In the genomic region with DNA sequence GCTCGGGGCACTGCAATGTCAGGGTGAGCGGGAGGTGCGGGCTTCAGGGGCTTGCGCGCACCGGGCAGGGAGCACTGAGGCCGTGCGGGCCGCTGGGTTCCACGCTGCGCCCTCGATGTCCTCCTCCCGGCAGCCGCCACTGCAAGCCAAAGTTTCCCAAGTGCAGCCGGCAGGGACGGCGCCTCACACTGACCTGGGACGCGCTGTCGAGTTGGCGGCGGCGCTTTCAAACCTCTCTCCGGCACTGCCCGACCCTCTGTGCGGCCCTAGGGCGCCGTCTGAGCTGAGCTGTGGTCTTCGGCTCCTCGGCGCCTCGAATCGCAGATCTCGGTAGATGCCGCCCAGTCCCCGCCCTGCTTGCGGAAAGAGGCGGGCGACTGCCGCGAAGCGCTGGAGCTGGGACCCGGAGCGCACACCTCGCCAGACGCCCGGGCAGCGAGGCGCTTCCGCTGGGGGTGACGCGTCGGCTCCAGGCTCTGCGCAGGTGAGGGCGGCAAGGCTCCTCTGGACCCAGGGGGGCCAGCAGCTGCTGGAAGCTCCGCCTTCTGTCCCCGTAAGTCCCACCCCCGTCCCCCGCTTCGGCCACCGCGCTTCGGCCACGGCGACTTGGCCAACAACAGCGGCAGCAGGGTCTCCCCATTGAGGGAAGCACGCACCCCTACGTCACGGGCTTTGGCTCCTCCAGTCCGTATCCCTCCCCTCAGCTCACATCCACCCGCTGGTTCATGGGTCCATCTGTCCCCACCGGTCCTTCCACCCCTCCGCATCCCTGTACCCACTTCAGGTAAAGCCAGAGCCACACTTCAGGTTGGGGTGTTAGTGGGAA, we compare ENCODE assay signal across 1 cellular context.
A peak's percentile ranks its signal among the peaks of the same experiment; 100 is the strongest.
TF ChIP-seq lines count a peak whose summit lies in the region.

A gene (minus strand): TSS at position 320 of the 826 bp plus-strand sequence. CDS start 10,261 bp downstream, outside the sequence.

TF ChIP-seq in HepG2, 621 proteins besides CTCF, POLR2A, EP300 and RAD21 (continued from another document):
- no peak for TF ChIP-seq ZNF569 (CRISPR knock-in tag; IDR thresholded peaks at IDR 0.05; ENCODE audit: borderline replicate concordance)
- no peak for TF ChIP-seq ZNF17 (CRISPR knock-in tag; IDR thresholded peaks at IDR 0.05)
- TF ChIP-seq, protein P1, sequence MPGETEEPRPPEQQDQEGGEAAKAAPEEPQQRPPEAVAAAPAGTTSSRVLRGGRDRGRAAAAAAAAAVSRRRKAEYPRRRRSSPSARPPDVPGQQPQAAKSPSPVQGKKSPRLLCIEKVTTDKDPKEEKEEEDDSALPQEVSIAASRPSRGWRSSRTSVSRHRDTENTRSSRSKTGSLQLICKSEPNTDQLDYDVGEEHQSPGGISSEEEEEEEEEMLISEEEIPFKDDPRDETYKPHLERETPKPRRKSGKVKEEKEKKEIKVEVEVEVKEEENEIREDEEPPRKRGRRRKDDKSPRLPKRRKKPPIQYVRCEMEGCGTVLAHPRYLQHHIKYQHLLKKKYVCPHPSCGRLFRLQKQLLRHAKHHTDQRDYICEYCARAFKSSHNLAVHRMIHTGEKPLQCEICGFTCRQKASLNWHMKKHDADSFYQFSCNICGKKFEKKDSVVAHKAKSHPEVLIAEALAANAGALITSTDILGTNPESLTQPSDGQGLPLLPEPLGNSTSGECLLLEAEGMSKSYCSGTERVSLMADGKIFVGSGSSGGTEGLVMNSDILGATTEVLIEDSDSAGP (CRISPR knock-in tag; IDR thresholded peaks at IDR 0.05; ENCODE audit: borderline replicate concordance): peak; percentile 60; the same call in 1 of the 2 replicates
- TF ChIP-seq, protein P2, sequence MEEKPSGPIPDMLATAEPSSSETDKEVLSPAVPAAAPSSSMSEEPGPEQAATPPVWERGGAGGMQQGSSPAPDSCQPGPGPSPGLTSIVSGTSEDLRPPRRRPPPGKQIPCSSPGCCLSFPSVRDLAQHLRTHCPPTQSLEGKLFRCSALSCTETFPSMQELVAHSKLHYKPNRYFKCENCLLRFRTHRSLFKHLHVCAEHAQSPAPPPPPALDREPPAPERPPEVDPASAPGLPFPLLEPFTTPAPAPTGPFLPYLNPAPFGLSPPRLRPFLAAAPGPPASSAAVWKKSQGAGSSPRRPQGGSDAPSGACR (CRISPR knock-in tag; IDR thresholded peaks at IDR 0.05): no peak
- no peak for TF ChIP-seq SOX6 (IDR thresholded peaks at IDR 0.05)
- TF ChIP-seq SOX6 (CRISPR knock-in tag; IDR thresholded peaks at IDR 0.05): no peak
- TF ChIP-seq ZNF383 (CRISPR knock-in tag; IDR thresholded peaks at IDR 0.05; ENCODE audit: borderline replicate concordance): no peak
- TF ChIP-seq ZNF326 (CRISPR knock-in tag; IDR thresholded peaks at IDR 0.05; ENCODE audit: borderline replicate concordance): no peak
- TF ChIP-seq FOXO1 (CRISPR knock-in tag; IDR thresholded peaks at IDR 0.05): no peak
- TF ChIP-seq, protein P3, sequence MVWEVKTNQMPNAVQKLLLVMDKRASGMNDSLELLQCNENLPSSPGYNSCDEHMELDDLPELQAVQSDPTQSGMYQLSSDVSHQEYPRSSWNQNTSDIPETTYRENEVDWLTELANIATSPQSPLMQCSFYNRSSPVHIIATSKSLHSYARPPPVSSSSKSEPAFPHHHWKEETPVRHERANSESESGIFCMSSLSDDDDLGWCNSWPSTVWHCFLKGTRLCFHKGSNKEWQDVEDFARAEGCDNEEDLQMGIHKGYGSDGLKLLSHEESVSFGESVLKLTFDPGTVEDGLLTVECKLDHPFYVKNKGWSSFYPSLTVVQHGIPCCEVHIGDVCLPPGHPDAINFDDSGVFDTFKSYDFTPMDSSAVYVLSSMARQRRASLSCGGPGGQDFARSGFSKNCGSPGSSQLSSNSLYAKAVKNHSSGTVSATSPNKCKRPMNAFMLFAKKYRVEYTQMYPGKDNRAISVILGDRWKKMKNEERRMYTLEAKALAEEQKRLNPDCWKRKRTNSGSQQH (CRISPR knock-in tag; IDR thresholded peaks at IDR 0.05; ENCODE audit: low read depth): no peak
- TF ChIP-seq ZNF589 (CRISPR knock-in tag; conservative IDR thresholded peaks at IDR 0.05): 0 out of 2 replicates have a peak, but pooled peaks have one; percentile 37
